8 cellular contexts compared by ENCODE assay signal in the genomic region with DNA sequence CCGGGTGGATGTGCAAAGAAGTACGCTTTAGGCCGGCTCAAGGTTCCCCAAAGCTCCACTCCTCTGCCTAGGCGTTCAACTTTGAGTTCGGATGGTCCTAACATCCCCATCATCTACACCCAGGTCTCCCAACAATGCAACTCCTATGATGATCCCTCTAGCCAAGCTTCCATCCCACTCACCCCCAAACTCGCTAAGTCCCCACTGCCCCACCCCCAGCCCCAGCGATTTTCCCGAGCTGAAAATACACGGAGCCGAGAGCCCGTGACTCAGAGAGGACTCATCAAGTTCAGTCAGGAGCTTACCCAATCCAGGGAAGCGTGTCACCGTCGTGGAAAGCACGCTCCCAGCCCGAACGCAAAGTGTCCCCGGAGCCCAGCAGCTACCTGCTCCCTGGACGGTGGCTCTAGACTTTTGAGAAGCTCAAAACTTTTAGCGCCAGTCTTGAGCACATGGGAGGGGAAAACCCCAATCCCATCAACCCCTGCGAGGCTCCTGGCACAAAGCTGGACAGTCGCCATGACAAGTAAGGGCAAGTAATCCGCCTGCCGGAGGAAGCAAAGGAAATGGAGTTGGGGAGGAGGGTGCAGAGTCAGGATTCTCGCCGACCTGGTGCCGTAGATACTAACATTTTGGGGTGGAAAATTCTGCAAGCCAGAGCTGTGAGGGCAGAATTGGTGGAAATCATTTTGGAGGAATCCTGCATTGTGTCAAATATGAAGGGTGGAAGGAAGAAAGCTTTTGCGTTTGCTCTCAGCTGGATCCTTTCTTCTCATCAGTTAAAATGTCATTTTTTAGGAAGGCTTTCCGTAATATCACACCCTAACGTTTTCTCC. TPM values are rescaled to one million over a fixed set of nuclear protein-coding genes. Genes with fewer than 3 reads are reported as not detected.
DNase-seq lines count a peak whose midpoint lies in the region; ATAC-seq and TF ChIP-seq lines count a peak whose summit lies in the region.

A gene (minus strand): TSS at position 419 of the 836 bp plus-strand sequence. CDS start 10,896 bp downstream, outside the sequence.

- peaks cover 40% of the 10 kb centered on the region for H3K4me1 Mint-ChIP-seq in activated CD4-positive, alpha-beta T cell treated with anti-CD3 and anti-CD28 coated beads for 36 hours

- peak within 1 kb of the TSS; percentile 96 for H3K4me3 ChIP-seq in choroid plexus epithelial cell (ENCODE audit: low read depth, low read length)

- H3K36me3 Mint-ChIP-seq in activated CD4-positive, alpha-beta T cell treated with anti-CD3 and anti-CD28 coated beads for 36 hours (ENCODE audit: low read depth), result peaks cover 29% of the 10 kb centered on the region

- H3K27me3 Mint-ChIP-seq in activated CD4-positive, alpha-beta T cell treated with anti-CD3 and anti-CD28 coated beads for 36 hours, result no peaks in the 10 kb centered on the region

- POLR2A ChIA-PET in activated CD4-positive, alpha-beta T cell treated with anti-CD3 and anti-CD28 coated beads for 36 hours (lab: Charles Lee), result interaction anchor here (0.6 to 3.7 kb wide), 30 partner anchors 14 to 696 kb away, joined by 3 to 39 read pairs (median 5); a partner anchor contains a TSS

- peak within 1 kb of the TSS; percentile 97 for H3K27ac Mint-ChIP-seq in activated CD4-positive, alpha-beta T cell treated with anti-CD3 and anti-CD28 coated beads for 36 hours

- CTCF ChIA-PET in activated CD4-positive, alpha-beta T cell treated with anti-CD3 and anti-CD28 coated beads for 36 hours (lab: Charles Lee), result interaction anchor here (0.6 to 4.8 kb wide), 51 partner anchors 9 to 652 kb away, joined by 3 to 31 read pairs (median 4); a partner anchor contains a TSS

- H3K9me3 Mint-ChIP-seq in activated CD4-positive, alpha-beta T cell treated with anti-CD3 and anti-CD28 coated beads for 36 hours (ENCODE audit: low read depth), result no peaks in the 10 kb centered on the region

- intact Hi-C loops in activated CD4-positive, alpha-beta T cell treated with anti-CD3 and anti-CD28 coated beads for 36 hours (cut with DNase I, micrococcal nuclease), result loop anchor here (1.0 to 5.0 kb wide), 16 partner anchors 72 to 1045 kb away; a partner anchor contains a TSS

- ATAC-seq in HG03280 (IDR thresholded peaks at IDR 0.05; ENCODE audit: unreplicated experiment), result peak; percentile 30
- ATAC-seq in activated CD4-positive, alpha-beta T cell treated with anti-CD3 and anti-CD28 coated beads for 36 hours, result peak; percentile 62

- peak within 1 kb of the TSS; percentile 83 for H3K4me3 Mint-ChIP-seq in activated CD4-positive, alpha-beta T cell treated with anti-CD3 and anti-CD28 coated beads for 36 hours

- TF ChIP-seq CTCF in choroid plexus epithelial cell (conservative IDR thresholded peaks at IDR 0.05; ENCODE audit: low read depth, low read length), result peak; percentile 31

- DNase-seq in EH (ENCODE audit: low read depth) (peak; percentile 94), NCI-H524 treated with DMSO at 0.1 percent for 48 hours (lab: John Stamatoyannopoulos, UW) (peak; percentile 29), choroid plexus epithelial cell (ENCODE audit: low read depth) (peak; percentile 95), kidney glomerular epithelial cell (lab: John Stamatoyannopoulos, UW) (peak; percentile 93), cortex of kidney (lab: John Stamatoyannopoulos, UW) (no peak)
- peak; percentile 93 for DNase-seq in activated CD4-positive, alpha-beta T cell treated with anti-CD3 and anti-CD28 coated beads for 36 hours
- peak; percentile 91 for DNase-seq in stimulated activated CD4-positive, alpha-beta T cell treated with anti-CD3 and anti-CD28 coated beads, Interleukin-15, amount 100 ng/mL, for 24 hours

RNA-seq across cellular contexts. Expression of the gene that starts here (rescaled TPM):
- 100 to 1,000 TPM; 127 to 165 TPM for total RNA-seq in activated CD4-positive, alpha-beta T cell treated with anti-CD3 and anti-CD28 coated beads for 36 hours
